Comparison of ENCODE assay signal across 14 cellular contexts in genomic region chr6:107653183-107653580, GRCh38.
A peak's percentile ranks its signal among the peaks of the same experiment; 100 is the strongest.
DNase-seq lines count a peak whose midpoint lies in the region; TF ChIP-seq lines count a peak whose summit lies in the region.
"Had no signal": no experiment of that assay in that cellular context is flagged by ENCODE, and none has a peak within 500 bp of the region (broad histone marks: within the 10 kb centered on the region; RNA-seq: fewer than 3 reads in every experiment).

No MANE protein-coding gene starts in this region.

- H3K9me3 ChIP-seq in cardiac muscle cell (ENCODE audit: low read depth), result no peaks in the 10 kb centered on the region
- no peaks in the 10 kb centered on the region for H3K9me3 ChIP-seq in MG63
- H3K9me3 ChIP-seq in Caco-2, result no peaks in the 10 kb centered on the region
- H3K9me3 ChIP-seq: adrenal gland had no signal

- H3K27me3 Mint-ChIP-seq in Caco-2 (ENCODE audit: insufficient read depth, unreplicated experiment), result no peaks in the 10 kb centered on the region

- H3K4me3 ChIP-seq in cardiac muscle cell, result no peak overlapping the region
- H3K4me3 ChIP-seq in MG63, result no peak overlapping the region
- H3K4me3 ChIP-seq in Caco-2 (ENCODE audit: low read depth, low read length), result no peak overlapping the region
- H3K4me3 ChIP-seq: adrenal gland had no signal

- CTCF ChIA-PET in Caco-2 (lab: Charles Lee), result no interaction called here

- peak overlapping the region; percentile 8 for H3K27ac ChIP-seq in cardiac muscle cell

- H3K36me3 Mint-ChIP-seq in Caco-2 (ENCODE audit: insufficient read depth, unreplicated experiment), result no peaks in the 10 kb centered on the region

- BruUV-seq in Caco-2 (replicated peaks; lab: Mats Ljungman, UMichigan), result no TSS peak

- no peaks in the 10 kb centered on the region for H3K27me3 ChIP-seq in cardiac muscle cell
- no peaks in the 10 kb centered on the region for H3K27me3 ChIP-seq in MG63
- H3K27me3 ChIP-seq in Caco-2 (replicated peaks; ENCODE audit: control insufficient read depth, insufficient read depth, low read length), result no peaks in the 10 kb centered on the region
- H3K27me3 ChIP-seq: adrenal gland had no signal

- intact Hi-C loops in Caco-2 (cut with micrococcal nuclease; ENCODE audit: unreplicated experiment), result loop anchor here (10.0 kb wide), 1 partner anchor 498 kb away; no protein-coding TSS in a partner anchor

- H3K9me3 Mint-ChIP-seq in Caco-2 (ENCODE audit: unreplicated experiment), result no peaks in the 10 kb centered on the region
- H3K9me3 Mint-ChIP-seq: activated T-helper 1 cell treated with anti-CD3 and anti-CD28 coated beads, Interleukin-12 subunit alpha, Interleukin-12 subunit beta, Interleukin-2, Interleukin-4 antibody, amounts not matched to agents 30 ng/mL and 10 ng/mL and 1 ng/mL, durations not matched to agents 14 hours and 24 hours and 36 hours; endodermal cell had no signal

- peaks cover 36% of the 10 kb centered on the region for H3K4me1 ChIP-seq in cardiac muscle cell (ENCODE audit: low read depth)
- H3K4me1 ChIP-seq in Caco-2, result no peaks in the 10 kb centered on the region

- no peak for TF ChIP-seq CTCF in cardiac muscle cell (IDR thresholded peaks at IDR 0.05; ENCODE audit: low read depth, low read length)
- TF ChIP-seq CTCF in Caco-2 (IDR thresholded peaks at IDR 0.05; ENCODE audit: insufficient read depth in 1 of 2, low read depth in 1 of 2, low read length in 1 of 2, severe bottlenecking in 1 of 2, unreplicated experiment in 1 of 2), result no peak

- H3K27ac Mint-ChIP-seq in Caco-2 (ENCODE audit: unreplicated experiment), result no peak overlapping the region
- H3K27ac Mint-ChIP-seq: activated T-helper 1 cell treated with anti-CD3 and anti-CD28 coated beads, Interleukin-12 subunit alpha, Interleukin-12 subunit beta, Interleukin-2, Interleukin-4 antibody, amounts not matched to agents 30 ng/mL and 10 ng/mL and 1 ng/mL, durations not matched to agents 14 hours and 24 hours and 36 hours; endodermal cell had no signal

- DNase-seq in CMK (ENCODE audit: low read depth) (peak; percentile 48), NCI-H128 (lab: John Stamatoyannopoulos, UW; ENCODE audit: unreplicated experiment) (peak; percentile 49), NCI-H748 treated with DMSO at 0.1 percent for 48 hours (lab: John Stamatoyannopoulos, UW) (peak; percentile 74), cardiac muscle cell (ENCODE audit: low read depth in 1 of 2, low spot score in 1 of 2) (peak in 1 of 2 donors; percentile 63), ecto neural progenitor cell (ENCODE audit: low spot score) (no peak), NCI-H1694 treated with DMSO at 0.1 percent for 48 hours (lab: John Stamatoyannopoulos, UW) (no peak), MG63 (no peak), Caco-2 (no peak)
- DNase-seq: cerebellar nuclear complex, endodermal cell, KG1, small intestine had no signal

- POLR2A ChIA-PET in Caco-2 (lab: Charles Lee), result no interaction called here

- no peaks in the 10 kb centered on the region for H3K36me3 ChIP-seq in cardiac muscle cell
- no peaks in the 10 kb centered on the region for H3K36me3 ChIP-seq in MG63
- H3K36me3 ChIP-seq in Caco-2 (ENCODE audit: control insufficient read depth, insufficient read depth, low read length), result no peaks in the 10 kb centered on the region
- H3K36me3 ChIP-seq: adrenal gland had no signal

- H3K4me1 Mint-ChIP-seq in Caco-2 (ENCODE audit: low read depth, unreplicated experiment), result no peaks in the 10 kb centered on the region

- no peak overlapping the region for H3K4me3 Mint-ChIP-seq in Caco-2 (ENCODE audit: unreplicated experiment)
- H3K4me3 Mint-ChIP-seq: activated T-helper 1 cell treated with anti-CD3 and anti-CD28 coated beads, Interleukin-12 subunit alpha, Interleukin-12 subunit beta, Interleukin-2, Interleukin-4 antibody, amounts not matched to agents 30 ng/mL and 10 ng/mL and 1 ng/mL, durations not matched to agents 14 hours and 24 hours and 36 hours; endodermal cell had no signal

Comparison
In these comparisons a context has a peak if more than half of its experiments do, and no peak if none do; other contexts are left out.
1. DNase-seq: peak in CMK (single experiment), NCI-H128 (single experiment) and NCI-H748 treated with DMSO at 0.1 percent for 48 hours (single experiment); none in ecto neural progenitor cell (single experiment), NCI-H1694 treated with DMSO at 0.1 percent for 48 hours (single experiment), MG63 (single experiment) and Caco-2 (0 of 2).